20 cellular contexts compared by ENCODE assay signal in the genomic region with DNA sequence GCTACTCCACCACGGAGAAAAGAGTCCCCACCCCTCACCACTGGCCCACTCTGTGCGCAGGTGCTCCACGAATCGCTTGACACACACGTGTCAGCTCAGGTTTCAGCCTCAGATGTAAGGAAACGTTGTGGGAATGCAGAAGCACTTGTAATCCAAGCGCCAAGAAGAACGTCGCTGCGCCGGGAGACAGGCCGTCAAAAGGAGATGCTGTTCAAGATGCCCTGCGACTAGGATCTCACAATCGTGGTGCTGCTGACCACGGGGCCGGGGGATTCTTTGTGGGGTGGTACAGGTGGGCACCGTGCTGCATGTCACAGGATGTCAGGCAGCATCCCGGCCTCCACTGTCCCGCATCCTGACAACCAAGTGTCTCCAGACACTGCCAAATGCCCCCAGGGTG. TPM values are rescaled to one million over a fixed set of nuclear protein-coding genes. Genes with fewer than 3 reads are reported as not detected.
"Had no signal": no experiment of that assay in that cellular context is flagged by ENCODE, and none has a peak within 500 bp of the region (broad histone marks: within the 10 kb centered on the region; RNA-seq: fewer than 3 reads in every experiment).

No MANE protein-coding gene starts in this region.

- ATAC-seq: SK-N-SH treated with all-trans-retinoic acid at 6 μM for 48 hours had no signal

- DNase-seq: KBM-7, MV-4-11, NCI-H1048, NCI-H1105, NCI-H1436 treated with DMSO at 0.1 percent for 48 hours, NCI-H1694, NCI-H187 treated with DMSO at 0.1 percent for 48 hours, NCI-H2029 treated with DMSO at 0.1 percent for 48 hours, NCI-H2227 treated with DMSO at 0.1 percent for 48 hours, NCI-H524, NCI-H526 treated with DMSO at 0.1 percent for 48 hours, NCI-H748 treated with DMSO at 0.1 percent for 48 hours, RPMI8226, SHP77 treated with DMSO at 0.1 percent for 48 hours, SJCRH30 had no signal

RNA-seq across cellular contexts. Expression of a gene that starts 16.9 kb away (rescaled TPM):
- total RNA-seq: HT-29, LHCN-M2, MCF 10A, NCI-H460 had no signal
